Comparison of ENCODE assay signal across 24 cellular contexts in genomic region chr9:119273325-119273904, GRCh38.
DNase-seq lines count a peak whose midpoint lies in the region; FAIRE-seq and TF ChIP-seq lines count a peak whose summit lies in the region.
"Had no signal": no experiment of that assay in that cellular context is flagged by ENCODE, and none has a peak within 500 bp of the region (broad histone marks: within the 10 kb centered on the region; RNA-seq: fewer than 3 reads in every experiment).

No MANE protein-coding gene starts in this region.

- H3K9ac ChIP-seq in mammary epithelial cell (ENCODE audit: insufficient read depth, low read length) = no peak overlapping the region

- H3K27ac ChIP-seq in breast epithelium (peak overlapping the region; percentile 8 to 52), mammary epithelial cell (ENCODE audit: insufficient read depth, low read depth, low read length) (no peak overlapping the region), temporal lobe (ENCODE audit: low read depth, low read length) (peak overlapping the region; percentile 54)
- H3K27ac ChIP-seq: body of pancreas, esophagus muscularis mucosa, thyroid gland had no signal

- no peak overlapping the region for H3K27ac Mint-ChIP-seq in activated naive CD8-positive, alpha-beta T cell treated with anti-CD3 and anti-CD28 coated beads for 36 hours
- H3K27ac Mint-ChIP-seq: stimulated activated naive CD8-positive, alpha-beta T cell treated with anti-CD3 and anti-CD28 coated beads, Interleukin-15, amount 100 ng/mL, for 72 hours had no signal

- FAIRE-seq in bronchial epithelial cell (lab: Jason Lieb, UNC) = no peak
- FAIRE-seq: colon, GM18507 had no signal

- H3K4me1 ChIP-seq in breast epithelium (peaks cover 0 to 8% of the 10 kb centered on the region in 2 donors), mammary epithelial cell (ENCODE audit: insufficient read depth, low read length) (no peaks in the 10 kb centered on the region)
- H3K4me1 ChIP-seq: body of pancreas had no signal

- H3K9me3 ChIP-seq in breast epithelium (no peaks in the 10 kb centered on the region), mammary epithelial cell (replicated peaks; ENCODE audit: insufficient read depth, low read length) (no peaks in the 10 kb centered on the region)
- H3K9me3 ChIP-seq: body of pancreas, esophagus muscularis mucosa, thyroid gland had no signal

- H3K4me3 Mint-ChIP-seq in activated naive CD8-positive, alpha-beta T cell treated with anti-CD3 and anti-CD28 coated beads for 36 hours = no peak overlapping the region
- H3K4me3 Mint-ChIP-seq: stimulated activated naive CD8-positive, alpha-beta T cell treated with anti-CD3 and anti-CD28 coated beads, Interleukin-15, amount 100 ng/mL, for 72 hours had no signal

- peaks cover 4% of the 10 kb centered on the region for H3K27me3 Mint-ChIP-seq in activated naive CD8-positive, alpha-beta T cell treated with anti-CD3 and anti-CD28 coated beads for 36 hours

- DNase-seq in breast epithelium (ENCODE audit: low spot score in 2 of 2) = no peak
- DNase-seq in mammary epithelial cell = no peak
- DNase-seq in bronchial epithelial cell (ENCODE audit: low read depth) = peak; percentile 0
- DNase-seq in kidney tubule cell (ENCODE audit: low spot score) = peak; percentile 84
- DNase-seq in NCI-H524 (lab: John Stamatoyannopoulos, UW) = no peak
- no peak for DNase-seq in activated naive CD4-positive, alpha-beta T cell (lab: John Stamatoyannopoulos, UW)
- DNase-seq in activated naive CD8-positive, alpha-beta T cell treated with anti-CD3 and anti-CD28 coated beads for 36 hours = no peak
- DNase-seq: 8988T; activated CD4-positive, alpha-beta T cell treated with anti-CD3 and anti-CD28 coated beads for 4 hours; activated CD8-positive, alpha-beta memory T cell treated with anti-CD3 and anti-CD28 coated beads for 24 hours; activated effector memory CD4-positive, alpha-beta T cell treated with anti-CD3 and anti-CD28 coated beads, Interleukin-2, amount 50 U/mL, for 16 hours; DND-41; effector memory CD4-positive, alpha-beta T cell; foreskin melanocyte; NCI-H1694 treated with DMSO at 0.1 percent for 48 hours; OCI-M1; stimulated activated CD8-positive, alpha-beta memory T cell treated with anti-CD3 and anti-CD28 coated beads, Interleukin-4, amount 100 ng/mL, for 48 hours; stimulated activated naive CD8-positive, alpha-beta T cell treated with anti-CD3 and anti-CD28 coated beads, Interleukin-15, amount 100 ng/mL, for 72 hours had no signal

- H3K4me3 ChIP-seq in breast epithelium (no peak overlapping the region), mammary epithelial cell (replicated peaks in 1 of 3; ENCODE audit: insufficient read depth in 1 of 3, low read depth in 2 of 3, low read length in 3 of 3) (no peak overlapping the region), bronchial epithelial cell (ENCODE audit: low read depth, low read length) (no peak overlapping the region)
- H3K4me3 ChIP-seq: body of pancreas, esophagus muscularis mucosa, thyroid gland had no signal

- intact Hi-C loops in breast epithelium (cut with DNase I; ENCODE audit: low total_unique reads) = loop anchor here (10.0 kb wide), 1 partner anchor 1739 kb away; no protein-coding TSS in a partner anchor
- intact Hi-C loops in mammary epithelial cell (cut with micrococcal nuclease) = no loop called here

- BruUV-seq in mammary epithelial cell (replicated peaks; lab: Mats Ljungman, UMichigan) = no TSS peak

- H3K27me3 ChIP-seq in breast epithelium = no peaks in the 10 kb centered on the region
- no peaks in the 10 kb centered on the region for H3K27me3 ChIP-seq in mammary epithelial cell (ENCODE audit: insufficient read depth, low read length)
- H3K27me3 ChIP-seq in bronchial epithelial cell (ENCODE audit: control insufficient read depth, insufficient read depth, low read length) = no peaks in the 10 kb centered on the region
- H3K27me3 ChIP-seq: body of pancreas, thyroid gland had no signal

- no peaks in the 10 kb centered on the region for H3K9me3 Mint-ChIP-seq in activated naive CD8-positive, alpha-beta T cell treated with anti-CD3 and anti-CD28 coated beads for 36 hours

- WGBS in mammary epithelial cell (ENCODE audit: low coverage, missing lambda C conversion rate) = 9% methylated on average over 4 of the region's 5 CpGs

- in situ Hi-C loops in mammary epithelial cell (cut with MboI; ENCODE audit: low sequenced_read_pairs in 2 of 2) = no loop called here

- TF ChIP-seq CTCF in breast epithelium (IDR thresholded peaks at IDR 0.05) (no peak), mammary epithelial cell (conservative IDR thresholded peaks at IDR 0.05 in 1 of 2, IDR thresholded peaks at IDR 0.05 in 1 of 2; ENCODE audit: extremely low read depth in 1 of 2, insufficient read depth in 1 of 2, low read depth in 1 of 2, low read length in 2 of 2) (no peak), bronchial epithelial cell (IDR thresholded peaks at IDR 0.05; ENCODE audit: insufficient read depth, low read length, severe bottlenecking) (no peak)

- dilution Hi-C loops in mammary epithelial cell (cut with HindIII; ENCODE audit: low sequenced_read_pairs) = no loop called here

- H3K36me3 ChIP-seq in breast epithelium = no peaks in the 10 kb centered on the region
- no peaks in the 10 kb centered on the region for H3K36me3 ChIP-seq in mammary epithelial cell (ENCODE audit: insufficient read depth, low read length)
- no peaks in the 10 kb centered on the region for H3K36me3 ChIP-seq in bronchial epithelial cell (ENCODE audit: control insufficient read depth, insufficient read depth, low read length)
- H3K36me3 ChIP-seq: esophagus muscularis mucosa, thyroid gland had no signal

- H3K4me1 Mint-ChIP-seq in activated naive CD8-positive, alpha-beta T cell treated with anti-CD3 and anti-CD28 coated beads for 36 hours = no peaks in the 10 kb centered on the region
- H3K4me1 Mint-ChIP-seq: stimulated activated naive CD8-positive, alpha-beta T cell treated with anti-CD3 and anti-CD28 coated beads, Interleukin-15, amount 100 ng/mL, for 72 hours had no signal

- no peak for TF ChIP-seq POLR2A in breast epithelium (IDR thresholded peaks at IDR 0.05)

- H3K36me3 Mint-ChIP-seq in activated naive CD8-positive, alpha-beta T cell treated with anti-CD3 and anti-CD28 coated beads for 36 hours = no peaks in the 10 kb centered on the region

- H3K4me2 ChIP-seq in mammary epithelial cell (ENCODE audit: insufficient read depth, low read depth, low read length) = no peak overlapping the region

- no peaks in the 10 kb centered on the region for H4K20me1 ChIP-seq in mammary epithelial cell (ENCODE audit: insufficient read depth, low read length)

- H2AFZ ChIP-seq in mammary epithelial cell (ENCODE audit: low read depth, low read length) = no peak overlapping the region

- H3K79me2 ChIP-seq in mammary epithelial cell (ENCODE audit: insufficient read depth, low read length) = no peaks in the 10 kb centered on the region

- CTCF ChIA-PET in mammary epithelial cell (lab: Charles Lee; ENCODE audit: low non-redundant PET) = interaction anchor here (0.5 kb wide), 1 partner anchor 1259 kb away, joined by 6 read pairs; no protein-coding TSS in a partner anchor

Comparison
In these comparisons a context has a peak if more than half of its experiments do, and no peak if none do; other contexts are left out.
1. DNase-seq: peak in bronchial epithelial cell (single experiment) and kidney tubule cell (single experiment); none in breast epithelium (0 of 2), mammary epithelial cell (single experiment), NCI-H524 (0 of 2), activated naive CD4-positive, alpha-beta T cell (0 of 4) and activated naive CD8-positive, alpha-beta T cell treated with anti-CD3 and anti-CD28 coated beads for 36 hours (single experiment).